Comparison of ENCODE assay signal across 8 cellular contexts in genomic region chr11:40432358-40432757, GRCh38.
"Had no signal": no experiment of that assay in that cellular context is flagged by ENCODE, and none has a peak within 500 bp of the region (broad histone marks: within the 10 kb centered on the region; RNA-seq: fewer than 3 reads in every experiment).

No MANE protein-coding gene starts in this region.

- FAIRE-seq: G401.6, GM12878, GM12891, GM12892, GM18507, GM19239 had no signal

- DNase-seq: GDM1, GF-D8 had no signal

- ATAC-seq: GM12878 had no signal

- H3K4me3 ChIP-seq: GM12878 had no signal
